ENCODE assay signal across 8 cellular contexts in genomic region chr16:67928561-67929364, GRCh38.
DNase-seq lines count a peak whose midpoint lies in the region; ATAC-seq and TF ChIP-seq lines count a peak whose summit lies in the region.

No MANE protein-coding gene starts in this region.

- no peaks in the 10 kb centered on the region for H3K9me3 ChIP-seq in OCI-LY3 (ENCODE audit: insufficient read depth, low read length)

- H3K27ac ChIP-seq in OCI-LY3 (ENCODE audit: low read length) = peak overlapping the region; percentile 11; the same call in 1 of the 2 replicates

- TF ChIP-seq CTCF in OCI-LY3 (IDR thresholded peaks at IDR 0.05; ENCODE audit: low read depth, low read length) = peak; percentile 86
- peak; percentile 95 for TF ChIP-seq CTCF in epithelial cell of esophagus (IDR thresholded peaks at IDR 0.05; ENCODE audit: insufficient read depth, low read depth, low read length, missing control alignments)
- peak; percentile 73 to 83 (median 80) for TF ChIP-seq CTCF in nephron (IDR thresholded peaks at IDR 0.05; ENCODE audit: unreplicated experiment in 3 of 3)

- peaks cover 19% of the 10 kb centered on the region for H3K4me1 ChIP-seq in OCI-LY3 (ENCODE audit: low read length)

- H3K27me3 ChIP-seq in OCI-LY3 (ENCODE audit: low read depth, low read length) = no peaks in the 10 kb centered on the region

- H3K27me3 Mint-ChIP-seq in nephron (ENCODE audit: low read depth) = no peaks in the 10 kb centered on the region

- peaks cover 9% of the 10 kb centered on the region; the same call in 1 of the 2 replicates for H4K20me1 ChIP-seq in OCI-LY3 (ENCODE audit: insufficient read depth, low read length)

- H3K4me3 Mint-ChIP-seq in nephron = no peak overlapping the region

- H3K4me3 ChIP-seq in OCI-LY3 (ENCODE audit: low read length) = no peak overlapping the region
- H3K4me3 ChIP-seq in epithelial cell of esophagus (ENCODE audit: low read length) = no peak overlapping the region

- DNase-seq in DMS53 (lab: John Stamatoyannopoulos, UW) = peak; percentile 80
- DNase-seq in activated CD8-positive, alpha-beta memory T cell treated with anti-CD3 and anti-CD28 coated beads, Interleukin-2, amount 50 U/mL, for 4 hours = peak; percentile 75
- peak; percentile 70 for DNase-seq in epithelial cell of esophagus (ENCODE audit: low read depth)
- peak; percentile 85 for DNase-seq in stimulated activated naive CD8-positive, alpha-beta T cell treated with anti-CD3 and anti-CD28 coated beads, Interleukin-15, Interleukin-2, amounts not matched to agents 100 U/mL and 50 U/mL, for 24 hours

- H3K9ac ChIP-seq in OCI-LY3 (ENCODE audit: low read length) = no peak overlapping the region

- peaks cover under 1% of the 10 kb centered on the region for H3K4me1 Mint-ChIP-seq in nephron

- peaks cover 17% of the 10 kb centered on the region for H3K36me3 ChIP-seq in OCI-LY3 (replicated peaks; ENCODE audit: low read depth, low read length)

- H3K9me3 Mint-ChIP-seq in nephron = no peaks in the 10 kb centered on the region

- H3K4me2 ChIP-seq in OCI-LY3 (ENCODE audit: low read length) = peak overlapping the region; percentile 17

- no peaks in the 10 kb centered on the region for H3K36me3 Mint-ChIP-seq in nephron (ENCODE audit: low read depth)

- no peak overlapping the region for H3K27ac Mint-ChIP-seq in nephron

- no peak overlapping the region for H2AFZ ChIP-seq in OCI-LY3 (ENCODE audit: low read depth, low read length)

- ATAC-seq in HG03159 (IDR thresholded peaks at IDR 0.05; ENCODE audit: unreplicated experiment) = peak; percentile 58
- ATAC-seq in stimulated activated naive CD8-positive, alpha-beta T cell treated with anti-CD3 and anti-CD28 coated beads, Interleukin-15, Interleukin-2, amounts not matched to agents 100 U/mL and 50 U/mL, for 24 hours = peak; percentile 79
- ATAC-seq in GM21723 (IDR thresholded peaks at IDR 0.05; ENCODE audit: unreplicated experiment) = no peak

- no peaks in the 10 kb centered on the region for H3K79me2 ChIP-seq in OCI-LY3 (ENCODE audit: low read length)
